Comparison of ENCODE assay signal across 22 cellular contexts in the genomic region with DNA sequence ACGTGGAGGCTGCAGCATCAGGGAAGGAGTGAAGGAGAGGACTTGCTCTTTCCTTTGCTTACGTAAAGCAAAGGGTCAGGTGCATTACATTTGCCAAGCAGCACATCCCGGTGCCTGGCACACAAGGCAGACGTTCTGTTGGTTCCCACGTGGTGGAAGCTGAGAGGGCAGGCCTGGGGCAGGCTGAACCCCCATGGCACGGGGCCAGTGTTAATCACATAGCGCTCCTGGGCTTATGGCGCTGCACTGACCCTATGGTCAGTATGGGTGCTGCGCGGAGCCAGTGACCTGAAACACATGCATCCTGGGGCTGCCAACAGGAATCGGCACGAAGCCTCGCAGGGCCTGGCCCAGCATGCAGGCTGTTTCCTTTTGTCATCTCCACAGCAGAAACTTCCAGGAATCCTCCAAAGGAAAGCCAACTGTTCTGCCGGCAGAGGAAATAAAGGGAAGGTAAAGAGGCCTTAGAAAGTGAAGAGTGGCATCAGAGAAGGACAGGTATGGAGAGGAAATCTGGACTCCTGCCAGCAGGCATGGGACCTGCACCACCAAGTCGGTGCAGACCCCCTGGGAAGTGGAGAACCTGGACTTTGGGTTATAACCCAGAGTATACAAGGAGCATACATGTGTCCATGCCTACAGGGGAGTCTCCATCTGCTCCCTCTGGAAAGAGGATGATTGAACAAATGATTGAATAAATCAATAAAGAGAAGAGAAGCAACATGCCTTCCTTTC.
"Had no signal": no experiment of that assay in that cellular context is flagged by ENCODE, and none has a peak within 500 bp of the region (broad histone marks: within the 10 kb centered on the region; RNA-seq: fewer than 3 reads in every experiment).

No MANE protein-coding gene starts in this region.

- H3K27ac ChIP-seq: foreskin keratinocyte, upper lobe of left lung, WERI-Rb-1 had no signal

- H3K27me3 ChIP-seq: foreskin keratinocyte, upper lobe of left lung had no signal

- H3K9me3 ChIP-seq: upper lobe of left lung had no signal

- DNase-seq: activated CD4-positive, alpha-beta T cell treated with anti-CD3 and anti-CD28 coated beads, Interleukin-2, amount 10 ng/mL, durations not matched to agents 7 days and 5 days; activated CD4-positive, CD25-positive, alpha-beta regulatory T cell treated with anti-CD3 and anti-CD28 coated beads, Interleukin-2, amount 50 U/mL, for 72 hours; activated CD8-positive, alpha-beta memory T cell treated with anti-CD3 and anti-CD28 coated beads, Interleukin-2, amount 10 ng/mL, durations not matched to agents 7 days and 5 days; activated CD8-positive, alpha-beta T cell treated with anti-CD3 and anti-CD28 coated beads for 36 hours; activated gamma-delta T cell treated with Interleukin-2 at 50 U/mL for 16 hours; activated T-cell treated with anti-CD3 and anti-CD28 coated beads for 4 hours; amniotic stem cell; effector CD4-positive, alpha-beta T cell; erythroblast; foreskin keratinocyte; midbrain; natural killer cell; retina; stimulated activated CD4-positive, alpha-beta T cell treated with anti-CD3 and anti-CD28 coated beads, Interleukin-12 subunit alpha, Interleukin-12 subunit beta, amount 100 ng/mL, for 4 hours; stimulated activated naive CD8-positive, alpha-beta T cell treated with anti-CD3 and anti-CD28 coated beads, Interleukin-15, amount 100 ng/mL, for 72 hours; T-cell; WERI-Rb-1 had no signal

- H3K36me3 ChIP-seq: upper lobe of left lung, WERI-Rb-1 had no signal

- H3K4me3 ChIP-seq: lung, upper lobe of left lung had no signal

- H3K4me1 Mint-ChIP-seq: activated CD4-positive, alpha-beta T cell treated with anti-CD3 and anti-CD28 coated beads, Interleukin-2, amount 10 ng/mL, durations not matched to agents 7 days and 5 days; activated CD8-positive, alpha-beta memory T cell treated with anti-CD3 and anti-CD28 coated beads, Interleukin-2, amount 10 ng/mL, durations not matched to agents 7 days and 5 days; natural killer cell; stimulated activated naive CD8-positive, alpha-beta T cell treated with anti-CD3 and anti-CD28 coated beads, Interleukin-15, amount 100 ng/mL, for 72 hours; T-cell had no signal

- H3K4me3 Mint-ChIP-seq: activated CD4-positive, alpha-beta T cell treated with anti-CD3 and anti-CD28 coated beads, Interleukin-2, amount 10 ng/mL, durations not matched to agents 7 days and 5 days; activated CD8-positive, alpha-beta memory T cell treated with anti-CD3 and anti-CD28 coated beads, Interleukin-2, amount 10 ng/mL, durations not matched to agents 7 days and 5 days; activated CD8-positive, alpha-beta T cell treated with anti-CD3 and anti-CD28 coated beads for 36 hours; activated naive CD8-positive, alpha-beta T cell; dendritic cell treated with granulocyte-macrophage colony-stimulating factor and Interleukin-4, amounts not matched to agents 40 ng/mL and 50 ng/mL, for 4 days; natural killer cell; stimulated activated naive CD8-positive, alpha-beta T cell treated with anti-CD3 and anti-CD28 coated beads, Interleukin-15, amount 100 ng/mL, for 72 hours; T-cell had no signal

- H3K27ac Mint-ChIP-seq: activated CD4-positive, alpha-beta T cell treated with anti-CD3 and anti-CD28 coated beads, Interleukin-2, amount 10 ng/mL, durations not matched to agents 7 days and 5 days; activated CD8-positive, alpha-beta memory T cell treated with anti-CD3 and anti-CD28 coated beads, Interleukin-2, amount 10 ng/mL, durations not matched to agents 7 days and 5 days; activated CD8-positive, alpha-beta T cell treated with anti-CD3 and anti-CD28 coated beads for 36 hours; activated naive CD8-positive, alpha-beta T cell; dendritic cell treated with granulocyte-macrophage colony-stimulating factor and Interleukin-4, amounts not matched to agents 40 ng/mL and 50 ng/mL, for 4 days; natural killer cell; progenitor cell of endocrine pancreas; stimulated activated naive CD8-positive, alpha-beta T cell treated with anti-CD3 and anti-CD28 coated beads, Interleukin-15, amount 100 ng/mL, for 72 hours; T-cell had no signal

- H3K36me3 Mint-ChIP-seq: activated CD8-positive, alpha-beta memory T cell treated with anti-CD3 and anti-CD28 coated beads, Interleukin-2, amount 10 ng/mL, durations not matched to agents 7 days and 5 days; activated naive CD8-positive, alpha-beta T cell; natural killer cell; T-cell had no signal

- H3K4me1 ChIP-seq: foreskin keratinocyte, upper lobe of left lung had no signal

- H3K27me3 Mint-ChIP-seq: activated CD4-positive, alpha-beta T cell treated with anti-CD3 and anti-CD28 coated beads, Interleukin-2, amount 10 ng/mL, durations not matched to agents 7 days and 5 days; activated CD8-positive, alpha-beta memory T cell treated with anti-CD3 and anti-CD28 coated beads, Interleukin-2, amount 10 ng/mL, durations not matched to agents 7 days and 5 days; activated CD8-positive, alpha-beta T cell treated with anti-CD3 and anti-CD28 coated beads for 36 hours; activated naive CD8-positive, alpha-beta T cell; dendritic cell treated with granulocyte-macrophage colony-stimulating factor and Interleukin-4, amounts not matched to agents 40 ng/mL and 50 ng/mL, for 4 days had no signal
